ENCODE assay signal across 19 cellular contexts in the genomic region with DNA sequence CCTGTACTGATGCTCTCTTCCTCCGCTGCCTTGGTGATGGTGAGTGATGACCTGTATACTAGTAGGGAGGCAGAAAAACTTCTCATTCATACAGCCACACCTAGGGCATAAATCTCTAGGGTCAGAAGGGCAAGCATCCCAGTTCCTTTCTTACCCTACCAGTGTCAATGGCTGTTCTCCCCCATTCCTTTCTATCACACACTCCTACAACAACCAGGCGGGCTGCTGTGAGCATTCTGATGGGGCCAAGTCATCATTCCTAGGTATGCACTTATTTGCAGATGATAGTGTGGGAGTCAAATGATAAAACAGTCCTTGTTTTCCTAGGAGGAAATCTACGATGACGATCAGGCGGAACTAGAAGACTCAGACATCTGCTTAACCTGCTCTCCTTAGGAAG. TPM values are rescaled to one million over a fixed set of nuclear protein-coding genes. Genes with fewer than 3 reads are reported as not detected.
"Had no signal": no experiment of that assay in that cellular context is flagged by ENCODE, and none has a peak within 500 bp of the region (broad histone marks: within the 10 kb centered on the region; RNA-seq: fewer than 3 reads in every experiment).

No MANE protein-coding gene starts in this region.

- H3K4me1 ChIP-seq: SJCRH30 had no signal

- H3K27ac ChIP-seq: SJCRH30 had no signal

- DNase-seq: Karpas-422, KG1, MG63, NCI-H1092 treated with DMSO at 0.1 percent for 48 hours, NCI-H1436, NCI-H187, NCI-H2029, NCI-H2081 treated with DMSO at 0.1 percent for 48 hours, NCI-H2171, NCI-H345, NCI-H524, NCI-H526 treated with DMSO at 0.1 percent for 48 hours, NCI-H748 treated with DMSO at 0.1 percent for 48 hours, RPMI8226, SHP77, SJCRH30 had no signal

- H3K27me3 ChIP-seq: MG63, SJCRH30 had no signal

- H3K4me3 ChIP-seq: MG63, SJCRH30 had no signal

- ATAC-seq: SK-N-SH treated with all-trans-retinoic acid at 6 μM for 48 hours had no signal

- H3K9me3 ChIP-seq: MG63, SJCRH30 had no signal

RNA-seq across cellular contexts. Expression of gene SLC6A4, which starts 14.0 kb away (rescaled TPM):
- total RNA-seq: HT-29, NCI-H460 had no signal
